8 cellular contexts compared by ENCODE assay signal in the genomic region with DNA sequence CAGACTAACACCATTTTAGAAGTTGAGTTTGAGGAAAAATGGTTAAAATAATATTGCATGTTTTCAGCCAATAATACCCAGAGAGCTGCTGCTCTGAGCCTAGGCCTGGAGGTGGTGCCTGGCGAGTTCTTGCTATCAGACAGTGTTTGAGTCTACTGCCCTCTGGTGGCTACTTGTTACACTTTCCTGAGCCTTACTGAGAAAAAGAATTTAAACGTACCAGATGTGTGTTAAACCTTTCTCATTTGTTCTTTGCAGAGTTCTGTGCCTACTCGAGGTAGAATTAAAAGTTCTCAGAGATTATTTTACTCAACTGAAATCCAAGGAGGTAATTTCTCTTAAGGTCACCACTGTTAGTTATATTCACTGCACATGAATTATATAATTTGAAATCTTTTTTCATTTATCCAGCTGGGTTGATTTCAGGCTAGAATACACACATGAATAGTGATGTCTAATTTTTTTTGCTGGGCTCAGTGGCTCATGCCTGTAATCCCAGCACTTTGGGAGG. TPM values are rescaled to one million over a fixed set of nuclear protein-coding genes. Genes with fewer than 3 reads are reported as not detected.
DNase-seq lines count a peak whose midpoint lies in the region; ATAC-seq and TF ChIP-seq lines count a peak whose summit lies in the region.

No MANE protein-coding gene starts in this region.

- DNase-seq in HPDE6-E6E7 (ENCODE audit: extremely low spot score) (peak; percentile 77), NCI-H82 treated with DMSO at 0.1 percent for 48 hours (lab: John Stamatoyannopoulos, UW; ENCODE audit: unreplicated experiment) (peak; percentile 84), lung microvascular endothelial cell (ENCODE audit: low read depth in 2 of 2) (peak; percentile 92 to 95)
- DNase-seq in activated CD4-positive, alpha-beta T cell treated with anti-CD3 and anti-CD28 coated beads, Interleukin-2, amount 50 U/mL, for 24 hours (ENCODE audit: low read depth in 1 of 2, low spot score in 1 of 2) = peak; percentile 22 to 87
- peak; percentile 77 for DNase-seq in effector CD4-positive, alpha-beta T cell
- DNase-seq in stimulated activated CD8-positive, alpha-beta memory T cell treated with anti-CD3 and anti-CD28 coated beads, Interleukin-15, amount 100 ng/mL, for 1 hour (ENCODE audit: low read depth) = peak; percentile 62

- peak; percentile 90 for TF ChIP-seq CTCF in C4-2B (conservative IDR thresholded peaks at IDR 0.05)

- no peak overlapping the region for H3K27ac ChIP-seq in C4-2B

- peak; percentile 85 for ATAC-seq in GM19397 (IDR thresholded peaks at IDR 0.05; ENCODE audit: unreplicated experiment)

RNA-seq across cellular contexts. Expression of a gene that starts 38.2 kb away (rescaled TPM):
- 2.2 and 2.6 TPM in 2 replicates for total RNA-seq in lung microvascular endothelial cell
